ENCODE assay signal across 12 cellular contexts in genomic region chr3:42214064-42214463, GRCh38. TPM values are rescaled to one million over a fixed set of nuclear protein-coding genes. Genes with fewer than 3 reads are reported as not detected.
DNase-seq lines count a peak whose midpoint lies in the region; ATAC-seq and TF ChIP-seq lines count a peak whose summit lies in the region.
"Had no signal": no experiment of that assay in that cellular context is flagged by ENCODE, and none has a peak within 500 bp of the region (broad histone marks: within the 10 kb centered on the region; RNA-seq: fewer than 3 reads in every experiment).

No MANE protein-coding gene starts in this region.

- no peaks in the 10 kb centered on the region for H3K36me3 ChIP-seq in breast epithelium

- no peaks in the 10 kb centered on the region for H3K4me1 ChIP-seq in breast epithelium
- H3K4me1 ChIP-seq: pancreas had no signal

- H3K4me3 Mint-ChIP-seq in activated naive CD8-positive, alpha-beta T cell treated with anti-CD3 and anti-CD28 coated beads, Interleukin-2, amount 10 ng/mL, durations not matched to agents 7 days and 5 days = peak overlapping the region; percentile 53

- H3K9me3 Mint-ChIP-seq in activated naive CD8-positive, alpha-beta T cell treated with anti-CD3 and anti-CD28 coated beads, Interleukin-2, amount 10 ng/mL, durations not matched to agents 7 days and 5 days = no peaks in the 10 kb centered on the region

- H3K36me3 Mint-ChIP-seq in activated naive CD8-positive, alpha-beta T cell treated with anti-CD3 and anti-CD28 coated beads, Interleukin-2, amount 10 ng/mL, durations not matched to agents 7 days and 5 days = peaks cover 25% of the 10 kb centered on the region

- POLR2A ChIA-PET in activated naive CD8-positive, alpha-beta T cell treated with anti-CD3 and anti-CD28 coated beads, Interleukin-2, amount 10 ng/mL, durations not matched to agents 7 days and 5 days (lab: Charles Lee) = interaction anchor here (1.0 to 1.4 kb wide), 2 partner anchors 9 to 10 kb away, joined by 3 to 5 read pairs; no protein-coding TSS in a partner anchor
- POLR2A ChIA-PET in GM10248 (lab: Yijun Ruan, JAX) = no interaction called here

- intact Hi-C loops in breast epithelium (cut with DNase I; ENCODE audit: low total_unique reads) = loop anchor here (10.0 kb wide), 1 partner anchor 671 kb away; no protein-coding TSS in a partner anchor

- peak; percentile 26 for ATAC-seq in HG03521 (IDR thresholded peaks at IDR 0.05; ENCODE audit: unreplicated experiment)
- ATAC-seq in activated naive CD8-positive, alpha-beta T cell treated with anti-CD3 and anti-CD28 coated beads, Interleukin-2, amount 10 ng/mL, durations not matched to agents 7 days and 5 days (ENCODE audit: low read depth) = peak; percentile 61

- peak; percentile 3 for DNase-seq in stimulated activated CD8-positive, alpha-beta memory T cell treated with anti-CD3 and anti-CD28 coated beads, Interleukin-15, amount 100 ng/mL, for 24 hours (ENCODE audit: low read depth)
- DNase-seq in stimulated activated CD8-positive, alpha-beta memory T cell treated with anti-CD3 and anti-CD28 coated beads, Interleukin-4, amount 100 ng/mL, for 48 hours = no peak
- peak; percentile 45 for DNase-seq in activated naive CD8-positive, alpha-beta T cell treated with anti-CD3 and anti-CD28 coated beads, Interleukin-2, amount 10 ng/mL, durations not matched to agents 7 days and 5 days
- no peak for DNase-seq in epidermal melanocyte (ENCODE audit: insufficient read length, low spot score)
- no peak for DNase-seq in foreskin melanocyte
- no peak for DNase-seq in GM10248 (ENCODE audit: extremely low spot score)
- no peak for DNase-seq in breast epithelium (ENCODE audit: low spot score in 2 of 2)
- DNase-seq: aorta, C1 segment of cervical spinal cord, kidney, pancreas had no signal

- no peaks in the 10 kb centered on the region for H3K27me3 ChIP-seq in breast epithelium
- H3K27me3 ChIP-seq: pancreas had no signal

- peaks cover 52% of the 10 kb centered on the region for H3K4me1 Mint-ChIP-seq in activated naive CD8-positive, alpha-beta T cell treated with anti-CD3 and anti-CD28 coated beads, Interleukin-2, amount 10 ng/mL, durations not matched to agents 7 days and 5 days

- peak overlapping the region; percentile 86 for H3K27ac Mint-ChIP-seq in activated naive CD8-positive, alpha-beta T cell treated with anti-CD3 and anti-CD28 coated beads, Interleukin-2, amount 10 ng/mL, durations not matched to agents 7 days and 5 days

- no peak for TF ChIP-seq POLR2A in breast epithelium (IDR thresholded peaks at IDR 0.05)

- H3K4me3 ChIP-seq in breast epithelium = no peak overlapping the region
- H3K4me3 ChIP-seq: pancreas had no signal

- no peaks in the 10 kb centered on the region for H3K27me3 Mint-ChIP-seq in activated naive CD8-positive, alpha-beta T cell treated with anti-CD3 and anti-CD28 coated beads, Interleukin-2, amount 10 ng/mL, durations not matched to agents 7 days and 5 days

- H3K27ac ChIP-seq in breast epithelium = no peak overlapping the region
- H3K27ac ChIP-seq: pancreas had no signal

- CTCF ChIA-PET in GM10248 (lab: Yijun Ruan, JAX) = interaction anchor here (1.0 to 4.7 kb wide), 4 partner anchors 9 to 23 kb away, joined by 4 to 30 read pairs (median 8); no protein-coding TSS in a partner anchor

- no peaks in the 10 kb centered on the region for H3K9me3 ChIP-seq in breast epithelium
- H3K9me3 ChIP-seq: pancreas had no signal

- TF ChIP-seq CTCF in GM10248 (IDR thresholded peaks at IDR 0.05; ENCODE audit: control extremely low read depth, extremely low read depth, low read depth, missing control alignments) (no peak), breast epithelium (IDR thresholded peaks at IDR 0.05) (no peak)

RNA-seq across cellular contexts. Expression of gene CCK, which starts 51.9 kb away (rescaled TPM):
- not detected for total RNA-seq in activated naive CD8-positive, alpha-beta T cell treated with anti-CD3 and anti-CD28 coated beads, Interleukin-2, amount 10 ng/mL, durations not matched to agents 7 days and 5 days
- total RNA-seq in breast epithelium = not detected
- total RNA-seq: aorta, kidney had no signal

Comparison
In these comparisons a context has a peak if more than half of its experiments do, and no peak if none do; other contexts are left out.
1. DNase-seq: peak in stimulated activated CD8-positive, alpha-beta memory T cell treated with anti-CD3 and anti-CD28 coated beads, Interleukin-15, amount 100 ng/mL, for 24 hours (single experiment) and activated naive CD8-positive, alpha-beta T cell treated with anti-CD3 and anti-CD28 coated beads, Interleukin-2, amount 10 ng/mL, durations not matched to agents 7 days and 5 days (single experiment); none in stimulated activated CD8-positive, alpha-beta memory T cell treated with anti-CD3 and anti-CD28 coated beads, Interleukin-4, amount 100 ng/mL, for 48 hours (single experiment), epidermal melanocyte (single experiment), foreskin melanocyte (single experiment), GM10248 (single experiment) and breast epithelium (0 of 2).